Comparison of ENCODE assay signal across 8 cellular contexts in the genomic region with DNA sequence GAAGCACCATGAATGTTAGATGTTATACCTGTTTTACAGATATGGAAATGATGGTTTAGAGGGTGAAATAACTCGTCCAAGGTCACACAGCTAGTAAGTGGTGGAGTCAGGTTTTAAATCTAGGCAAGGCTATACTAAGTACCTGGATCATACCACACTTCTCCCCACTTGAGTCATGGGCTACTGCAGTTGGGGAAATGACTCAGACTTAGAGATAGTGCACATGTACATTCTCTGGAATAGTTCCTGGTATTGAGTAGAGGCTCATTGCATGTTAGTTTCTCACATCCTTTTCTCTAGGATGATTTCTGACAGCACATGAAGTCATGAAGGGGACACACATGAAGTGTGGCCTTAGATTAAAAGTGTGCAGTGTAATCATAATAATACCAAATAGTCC.
A peak's percentile ranks its signal among the peaks of the same experiment; 100 is the strongest.
DNase-seq lines count a peak whose midpoint lies in the region; ATAC-seq, FAIRE-seq and TF ChIP-seq lines count a peak whose summit lies in the region.

No MANE protein-coding gene starts in this region.

- H3K4me3 ChIP-seq in spleen (no peak overlapping the region), dorsolateral prefrontal cortex (no peak overlapping the region)

- TF ChIP-seq CTCF in spleen (IDR thresholded peaks at IDR 0.05 in 8 of 11, conservative IDR thresholded peaks at IDR 0.05 in 3 of 11) (no peak), dorsolateral prefrontal cortex (IDR thresholded peaks at IDR 0.05 in 54 of 56, conservative IDR thresholded peaks at IDR 0.05 in 2 of 56; ENCODE audit: low read depth in 1 of 56, partially characterized antibody in 56 of 56) (no peak)

- no peaks in the 10 kb centered on the region for H3K4me1 ChIP-seq in spleen

- ATAC-seq in GM18909 (IDR thresholded peaks at IDR 0.05; ENCODE audit: poor library complexity, unreplicated experiment) (peak; percentile 91), HG02678 (IDR thresholded peaks at IDR 0.05; ENCODE audit: unreplicated experiment) (peak; percentile 87)

- 20 to 66% (median 48%) methylated on average over 1 of the region's 1 CpG for WGBS in spleen, 5 donors

- H3K27ac ChIP-seq in spleen (no peak overlapping the region), dorsolateral prefrontal cortex (no peak overlapping the region)

- TF ChIP-seq POLR2A in spleen (IDR thresholded peaks at IDR 0.05), result no peak

- H3K36me3 ChIP-seq in spleen, result no peaks in the 10 kb centered on the region

- H3K9me3 ChIP-seq in spleen, result no peaks in the 10 kb centered on the region

- DNase-seq in RCC 7860 (ENCODE audit: low spot score) (peak; percentile 40), kidney glomerular epithelial cell (lab: John Stamatoyannopoulos, UW) (peak; percentile 39), Ammon's horn (ENCODE audit: low spot score) (no peak), spleen (no peak), dorsolateral prefrontal cortex (no peak), NCI-H510A (lab: John Stamatoyannopoulos, UW) (no peak)

- H3K27me3 ChIP-seq in spleen (replicated peaks in 1 of 7) (no peaks in the 10 kb centered on the region), dorsolateral prefrontal cortex (no peaks in the 10 kb centered on the region)

- intact Hi-C loops in spleen (cut with DNase I; ENCODE audit: low total_unique reads) (no loop called here), dorsolateral prefrontal cortex (cut with DNase I) (no loop called here)

- FAIRE-seq in RCC 7860 (lab: Jason Lieb, UNC), result no peak

Comparison
In these comparisons a context has a peak if more than half of its experiments do, and no peak if none do; other contexts are left out.
1. DNase-seq: peak in RCC 7860 (single experiment) and kidney glomerular epithelial cell (single experiment); none in Ammon's horn (single experiment), spleen (single experiment), dorsolateral prefrontal cortex (0 of 10) and NCI-H510A (single experiment).